2 cellular contexts compared by ENCODE assay signal in the genomic region with DNA sequence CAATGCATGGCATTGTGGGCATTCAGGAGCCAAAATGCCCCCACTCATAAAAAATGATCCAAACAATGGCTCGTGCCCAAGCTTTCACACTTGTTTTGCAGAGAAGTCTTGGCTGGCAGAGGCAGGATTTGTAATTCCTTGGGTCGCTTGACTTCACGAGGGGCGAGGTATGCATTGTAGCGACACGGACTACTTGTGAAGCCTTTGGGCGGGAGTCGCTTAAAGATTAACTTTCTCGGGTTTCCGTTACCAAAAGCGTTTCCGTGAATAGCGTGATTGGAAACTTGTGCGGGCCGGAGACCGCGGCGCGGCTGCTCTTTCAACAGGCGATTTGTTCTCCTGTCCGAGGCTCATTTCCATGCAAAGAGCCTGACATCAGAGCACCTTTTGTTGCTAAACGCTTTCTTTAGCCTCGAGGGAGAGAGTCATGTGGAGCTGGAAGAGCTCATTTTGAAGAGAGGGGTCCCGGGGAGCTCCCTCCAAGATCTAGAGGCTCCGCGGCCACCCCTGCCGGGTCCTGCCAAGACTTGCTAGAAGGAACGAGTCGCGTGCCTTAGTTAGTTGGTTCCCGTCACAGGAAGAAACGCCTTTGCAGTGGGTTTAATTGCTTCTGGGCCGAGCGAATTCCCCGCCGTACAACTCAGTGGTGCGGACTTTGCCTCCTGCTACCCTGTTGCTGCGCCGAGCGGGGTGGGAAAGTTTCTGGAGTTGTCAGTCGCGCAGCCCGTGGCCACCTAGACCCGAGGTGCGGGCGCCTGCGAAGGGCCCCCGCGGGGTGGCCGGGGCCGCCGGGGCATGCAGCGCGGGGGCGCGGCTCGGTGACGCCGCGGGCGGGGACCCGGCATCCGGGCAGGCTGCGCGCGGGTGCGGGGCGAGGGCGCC.
TF ChIP-seq lines count a peak whose summit lies in the region.

A gene (plus strand): TSS at position 693 of the 882 bp plus-strand sequence. CDS start 230 bp downstream, outside the sequence.

TF ChIP-seq in PFSK-1, 5 proteins besides CTCF, POLR2A, EP300 and RAD21 (continued from another document):
- TF ChIP-seq, protein P1, sequence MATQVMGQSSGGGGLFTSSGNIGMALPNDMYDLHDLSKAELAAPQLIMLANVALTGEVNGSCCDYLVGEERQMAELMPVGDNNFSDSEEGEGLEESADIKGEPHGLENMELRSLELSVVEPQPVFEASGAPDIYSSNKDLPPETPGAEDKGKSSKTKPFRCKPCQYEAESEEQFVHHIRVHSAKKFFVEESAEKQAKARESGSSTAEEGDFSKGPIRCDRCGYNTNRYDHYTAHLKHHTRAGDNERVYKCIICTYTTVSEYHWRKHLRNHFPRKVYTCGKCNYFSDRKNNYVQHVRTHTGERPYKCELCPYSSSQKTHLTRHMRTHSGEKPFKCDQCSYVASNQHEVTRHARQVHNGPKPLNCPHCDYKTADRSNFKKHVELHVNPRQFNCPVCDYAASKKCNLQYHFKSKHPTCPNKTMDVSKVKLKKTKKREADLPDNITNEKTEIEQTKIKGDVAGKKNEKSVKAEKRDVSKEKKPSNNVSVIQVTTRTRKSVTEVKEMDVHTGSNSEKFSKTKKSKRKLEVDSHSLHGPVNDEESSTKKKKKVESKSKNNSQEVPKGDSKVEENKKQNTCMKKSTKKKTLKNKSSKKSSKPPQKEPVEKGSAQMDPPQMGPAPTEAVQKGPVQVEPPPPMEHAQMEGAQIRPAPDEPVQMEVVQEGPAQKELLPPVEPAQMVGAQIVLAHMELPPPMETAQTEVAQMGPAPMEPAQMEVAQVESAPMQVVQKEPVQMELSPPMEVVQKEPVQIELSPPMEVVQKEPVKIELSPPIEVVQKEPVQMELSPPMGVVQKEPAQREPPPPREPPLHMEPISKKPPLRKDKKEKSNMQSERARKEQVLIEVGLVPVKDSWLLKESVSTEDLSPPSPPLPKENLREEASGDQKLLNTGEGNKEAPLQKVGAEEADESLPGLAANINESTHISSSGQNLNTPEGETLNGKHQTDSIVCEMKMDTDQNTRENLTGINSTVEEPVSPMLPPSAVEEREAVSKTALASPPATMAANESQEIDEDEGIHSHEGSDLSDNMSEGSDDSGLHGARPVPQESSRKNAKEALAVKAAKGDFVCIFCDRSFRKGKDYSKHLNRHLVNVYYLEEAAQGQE (IDR thresholded peaks at IDR 0.05; ENCODE audit: insufficient read depth in 1 of 2, low read depth in 2 of 2, low read length in 2 of 2): no peak
- TF ChIP-seq POLR2AphosphoS5 (IDR thresholded peaks at IDR 0.05; ENCODE audit: low read depth, low read length) (no peak), TAF1 (IDR thresholded peaks at IDR 0.05; ENCODE audit: borderline replicate concordance, insufficient read depth, low read length) (peak; percentile 15; the same call in 1 of the 2 replicates), FOXP2 (optimal IDR thresholded peaks at IDR 0.05; ENCODE audit: borderline replicate concordance, extremely low read depth, extremely low read length, insufficient read depth) (peak; percentile 21)

TF ChIP-seq in K562, 482 proteins besides CTCF, POLR2A, EP300 and RAD21 (continued from another document):
- TF ChIP-seq, protein P2, sequence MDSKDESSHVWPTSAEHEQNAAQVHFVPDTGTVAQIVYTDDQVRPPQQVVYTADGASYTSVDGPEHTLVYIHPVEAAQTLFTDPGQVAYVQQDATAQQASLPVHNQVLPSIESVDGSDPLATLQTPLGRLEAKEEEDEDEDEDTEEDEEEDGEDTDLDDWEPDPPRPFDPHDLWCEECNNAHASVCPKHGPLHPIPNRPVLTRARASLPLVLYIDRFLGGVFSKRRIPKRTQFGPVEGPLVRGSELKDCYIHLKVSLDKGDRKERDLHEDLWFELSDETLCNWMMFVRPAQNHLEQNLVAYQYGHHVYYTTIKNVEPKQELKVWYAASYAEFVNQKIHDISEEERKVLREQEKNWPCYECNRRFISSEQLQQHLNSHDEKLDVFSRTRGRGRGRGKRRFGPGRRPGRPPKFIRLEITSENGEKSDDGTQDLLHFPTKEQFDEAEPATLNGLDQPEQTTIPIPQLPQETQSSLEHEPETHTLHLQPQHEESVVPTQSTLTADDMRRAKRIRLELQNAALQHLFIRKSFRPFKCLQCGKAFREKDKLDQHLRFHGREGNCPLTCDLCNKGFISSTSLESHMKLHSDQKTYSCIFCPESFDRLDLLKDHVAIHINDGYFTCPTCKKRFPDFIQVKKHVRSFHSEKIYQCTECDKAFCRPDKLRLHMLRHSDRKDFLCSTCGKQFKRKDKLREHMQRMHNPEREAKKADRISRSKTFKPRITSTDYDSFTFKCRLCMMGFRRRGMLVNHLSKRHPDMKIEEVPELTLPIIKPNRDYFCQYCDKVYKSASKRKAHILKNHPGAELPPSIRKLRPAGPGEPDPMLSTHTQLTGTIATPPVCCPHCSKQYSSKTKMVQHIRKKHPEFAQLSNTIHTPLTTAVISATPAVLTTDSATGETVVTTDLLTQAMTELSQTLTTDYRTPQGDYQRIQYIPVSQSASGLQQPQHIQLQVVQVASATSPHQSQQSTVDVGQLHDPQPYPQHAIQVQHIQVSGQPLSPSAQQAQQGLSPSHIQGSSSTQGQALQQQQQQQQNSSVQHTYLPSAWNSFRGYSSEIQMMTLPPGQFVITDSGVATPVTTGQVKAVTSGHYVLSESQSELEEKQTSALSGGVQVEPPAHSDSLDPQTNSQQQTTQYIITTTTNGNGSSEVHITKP (IDR thresholded peaks at IDR 0.05; ENCODE audit: partially characterized antibody): peak; percentile 97
- no peak for TF ChIP-seq ZBTB1 (CRISPR knock-in tag; IDR thresholded peaks at IDR 0.05; ENCODE audit: borderline replicate concordance, low read depth)
